ENCODE assay signal across 13 cellular contexts in the genomic region with DNA sequence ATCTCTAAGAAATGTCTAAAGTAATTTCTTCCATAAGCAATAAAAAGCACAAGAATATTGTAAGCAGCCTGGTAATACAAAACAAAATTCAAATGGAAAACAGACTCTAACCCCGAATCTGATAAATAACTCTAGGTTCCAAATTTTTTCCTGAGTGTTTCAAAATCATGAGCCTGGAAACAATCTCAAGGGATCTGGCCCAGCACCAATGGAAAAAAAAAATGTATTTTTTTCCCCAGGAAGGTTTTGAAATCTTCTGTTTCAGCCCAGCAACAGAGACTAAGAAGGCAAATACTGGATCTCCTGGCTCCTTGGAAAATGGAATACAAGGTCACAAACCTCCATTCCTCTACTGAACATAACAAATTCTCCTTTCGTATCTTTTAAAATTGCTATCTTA. TPM values are rescaled to one million over a fixed set of nuclear protein-coding genes. Genes with fewer than 3 reads are reported as not detected.
DNase-seq lines count a peak whose midpoint lies in the region; ATAC-seq, FAIRE-seq and TF ChIP-seq lines count a peak whose summit lies in the region.
"Had no signal": no experiment of that assay in that cellular context is flagged by ENCODE, and none has a peak within 500 bp of the region (broad histone marks: within the 10 kb centered on the region; RNA-seq: fewer than 3 reads in every experiment).

No MANE protein-coding gene starts in this region.

- H4K20me1 ChIP-seq in GM23248 (ENCODE audit: insufficient read depth) (no peaks in the 10 kb centered on the region), GM12878 (ENCODE audit: control insufficient read depth, insufficient read depth) (no peaks in the 10 kb centered on the region)

- RAD21 ChIA-PET in GM12878 (lab: Charles Lee; ENCODE audit: unreplicated experiment): interaction anchor here (1.5 to 9.2 kb wide), 2 partner anchors 11 to 44 kb away, joined by 6 to 170 read pairs; no protein-coding TSS in a partner anchor

- TF ChIP-seq POLR2A in GM12878 (IDR thresholded peaks at IDR 0.05; ENCODE audit: low read depth, low read length): no peak

- H3K27ac ChIP-seq in GM23248 (peak overlapping the region; percentile 97), GM12878 (ENCODE audit: control insufficient read depth, insufficient read depth) (peak overlapping the region; percentile 89), right atrium auricular region (peak overlapping the region; percentile 76 to 88), skin epidermis (peak overlapping the region in 20 of 21 experiments; percentile 39 to 95 (median 78))

- BruUV-seq in GM12878 (replicated peaks; lab: Mats Ljungman, UMichigan): no TSS peak

- peaks cover 77% of the 10 kb centered on the region for H3K4me1 ChIP-seq in GM23248 (ENCODE audit: insufficient read depth)
- peaks cover 70% of the 10 kb centered on the region for H3K4me1 ChIP-seq in GM12878 (ENCODE audit: control insufficient read depth, insufficient read depth, low read length)
- peaks cover 0 to 79% of the 10 kb centered on the region in 2 donors for H3K4me1 ChIP-seq in right atrium auricular region

- peaks cover 66% of the 10 kb centered on the region for H3F3A ChIP-seq in GM23248 (ENCODE audit: insufficient read depth)

- no peaks in the 10 kb centered on the region for H3K9me2 ChIP-seq in GM23248 (ENCODE audit: insufficient read depth)

- no peaks in the 10 kb centered on the region for H3K36me3 ChIP-seq in GM23248 (ENCODE audit: low read depth)
- no peaks in the 10 kb centered on the region for H3K36me3 ChIP-seq in GM12878 (ENCODE audit: control insufficient read depth in 2 of 2, insufficient read depth in 2 of 2, low read length in 1 of 2)
- H3K36me3 ChIP-seq in right atrium auricular region: no peaks in the 10 kb centered on the region
- H3K36me3 ChIP-seq: BE2C had no signal

- H3K4me3 ChIP-seq in GM23248 (peak overlapping the region; percentile 56), GM12878 (0 out of 2 replicates have a peak overlapping the region, but pooled peaks have one; percentile 69), right atrium auricular region (no peak overlapping the region), skin epidermis (no peak overlapping the region)

- peaks cover 87% of the 10 kb centered on the region for H3K79me2 ChIP-seq in GM23248 (ENCODE audit: insufficient read depth)
- H3K79me2 ChIP-seq in GM12878 (ENCODE audit: control insufficient read depth, insufficient read depth, low read length): peaks cover 99% of the 10 kb centered on the region

- no peak overlapping the region for H2AFZ ChIP-seq in GM23248
- H2AFZ ChIP-seq in GM12878 (ENCODE audit: control insufficient read depth, low read depth, low read length): no peak overlapping the region

- DNase-seq in GM23248 (peak; percentile 72), GM12878 (ENCODE audit: low read depth, low spot score) (no peak), right atrium auricular region (ENCODE audit: low spot score) (no peak), NCI-H1417 (lab: John Stamatoyannopoulos, UW) (no peak), activated gamma-delta T cell treated with Interleukin-2 at 50 U/mL for 16 hours (no peak), CD1c-positive myeloid dendritic cell (ENCODE audit: extremely low spot score) (no peak)
- DNase-seq: activated CD4-positive, alpha-beta T cell treated with anti-CD3 and anti-CD28 coated beads for 36 hours; activated naive CD4-positive, alpha-beta T cell; BE2C; NCI-H2081 treated with DMSO at 0.1 percent for 48 hours had no signal

- intact Hi-C loops in GM12878 (cut with micrococcal nuclease; ENCODE audit: unreplicated experiment): no loop called here

- POLR2A ChIA-PET in GM12878 (lab: Charles Lee): interaction anchor here (1.9 to 6.8 kb wide), 2 partner anchors 11 to 13 kb away, joined by 6 to 79 read pairs; no protein-coding TSS in a partner anchor

- no peaks in the 10 kb centered on the region for H3K9me3 ChIP-seq in GM23248 (ENCODE audit: low read depth)
- no peaks in the 10 kb centered on the region for H3K9me3 ChIP-seq in GM12878 (replicated peaks; ENCODE audit: control insufficient read depth, insufficient read depth, low read length)
- H3K9me3 ChIP-seq in right atrium auricular region: no peaks in the 10 kb centered on the region
- H3K9me3 ChIP-seq: BE2C had no signal

- CTCF ChIA-PET in GM12878 (lab: Yijun Ruan, JAX): no interaction called here

- ATAC-seq in GM12878: no peak
- ATAC-seq in activated CD4-positive, CD25-positive, alpha-beta regulatory T cell treated with anti-CD3 and anti-CD28 coated beads, Interleukin-2, amount 50 U/mL, for 24 hours: no peak
- ATAC-seq: activated CD4-positive, alpha-beta T cell treated with anti-CD3 and anti-CD28 coated beads for 36 hours had no signal

- in situ Hi-C loops in GM23248 (cut with MboI): no loop called here
- in situ Hi-C loops in GM12878 (cut with MboI): no loop called here

- H3K9ac ChIP-seq in GM23248 (peak overlapping the region; percentile 81), GM12878 (ENCODE audit: control insufficient read depth, insufficient read depth, low read length) (no peak overlapping the region)

- WGBS in GM23248 (ENCODE audit: low coverage in 1 of 2, low lambda C conversion rate in 2 of 2, missing lambda C conversion rate in 2 of 2), 2 experiments: 12 to 17% methylated on average over 2 of the region's 2 CpGs
- WGBS in GM12878 (ENCODE audit: insufficient coverage, insufficient replicate concordance, low lambda C conversion rate, missing lambda C conversion rate): 97% methylated on average over 2 of the region's 2 CpGs

- TF ChIP-seq RAD21 in GM12878 (IDR thresholded peaks at IDR 0.05; ENCODE audit: insufficient read depth, low read depth, low read length): no peak

- SMC1A ChIA-PET in GM12878 (lab: Charles Lee; ENCODE audit: uncharacterized antibody, unreplicated experiment): interaction anchor here (1.8 to 12.0 kb wide), 3 partner anchors 16 to 39 kb away, joined by 6 to 305 read pairs (median 13); no protein-coding TSS in a partner anchor

- FAIRE-seq in GM12878 (lab: Jason Lieb, UNC): no peak

- TF ChIP-seq CTCF in GM12878 (IDR thresholded peaks at IDR 0.05 in 2 of 3, conservative IDR thresholded peaks at IDR 0.05 in 1 of 3; ENCODE audit: control insufficient read depth in 2 of 3, extremely low read depth in 1 of 3, insufficient read depth in 1 of 3, low read depth in 3 of 3, low read length in 3 of 3) (no peak), right atrium auricular region (IDR thresholded peaks at IDR 0.05) (no peak)

- no peak for TF ChIP-seq EP300 in GM12878 (IDR thresholded peaks at IDR 0.05; ENCODE audit: borderline replicate concordance in 1 of 2, control insufficient read depth in 1 of 2, low read depth in 2 of 2, low read length in 2 of 2)

- H3K4me2 ChIP-seq in GM23248 (ENCODE audit: unreplicated experiment) (peak overlapping the region; percentile 73), GM12878 (ENCODE audit: control insufficient read depth, insufficient read depth) (peak overlapping the region; percentile 93)

- H3K27me3 ChIP-seq in GM23248 (replicated peaks; ENCODE audit: insufficient read depth): no peaks in the 10 kb centered on the region
- no peaks in the 10 kb centered on the region for H3K27me3 ChIP-seq in GM12878 (replicated peaks in 1 of 2; ENCODE audit: control insufficient read depth in 2 of 2, insufficient read depth in 2 of 2, low read length in 1 of 2)
- H3K27me3 ChIP-seq in right atrium auricular region: no peaks in the 10 kb centered on the region
- H3K27me3 ChIP-seq: BE2C had no signal

TF ChIP-seq in GM12878, 131 proteins besides CTCF, POLR2A, EP300 and RAD21 (continues in another document):
- TF ChIP-seq CHD4 (IDR thresholded peaks at IDR 0.05) (no peak), ZNF207 (IDR thresholded peaks at IDR 0.05; ENCODE audit: borderline replicate concordance) (no peak)

RNA-seq across cellular contexts. Expression of a gene that starts 13.0 kb away (rescaled TPM):
- total RNA-seq in GM23248 (2014; rRNA removed; shearing (Covaris generic)): 40.5 and 42.0 TPM in 2 replicates
- 11.1 and 13.5 TPM in 2 replicates for polyA plus RNA-seq in GM23248 (2016; fragmentation: Nextera tagmentation; extraction: Ambion mirVana)
- 172 and 173 TPM in 2 replicates for total RNA-seq in GM12878 (2013; cell fraction: nucleolus; rRNA removed)
- 18.4 and 21.9 TPM in 2 replicates for total RNA-seq in GM12878 (2014; rRNA removed)
- total RNA-seq in GM12878 (2014; rRNA removed; fragmentation: Illumina TruSeq; extraction: Trizol): 17.0 and 20.4 TPM in 2 replicates
- 27.0 and 28.7 TPM in 2 replicates for total RNA-seq in GM12878 (2021)
- polyA plus RNA-seq in GM12878 (2011; ENCODE audit: low read depth): 12.9 TPM
- polyA plus RNA-seq in GM12878 (2011; rRNA removed): 53.4 and 75.9 TPM in 2 replicates
- 38.8 and 40.0 TPM in 2 replicates for polyA plus RNA-seq in GM12878 (2011; cell fraction: cytosol; rRNA removed)
- 110 and 121 TPM in 2 replicates for polyA plus RNA-seq in GM12878 (2011; cell fraction: nucleus; rRNA removed)
- 17.9 and 21.2 TPM in 2 replicates for polyA plus RNA-seq in GM12878 (2012)
- polyA plus RNA-seq in GM12878 (2014; fragmentation: Illumina TruSeq; extraction: Trizol): 22.7 and 26.1 TPM in 2 replicates
- polyA plus RNA-seq in GM12878 (2014; fragmentation: Nextera tagmentation; extraction: Ambion mirVana): 1 to 10 TPM; 1.3 to 1.4 TPM
- polyA plus RNA-seq in GM12878 (2014; rRNA removed): 22.4 and 25.6 TPM in 2 replicates
- 1 to 10 TPM; 2.7 to 8.2 TPM for polyA plus RNA-seq in GM12878 (2016; fragmentation: Nextera tagmentation; extraction: Ambion mirVana)
- 50.3 and 51.8 TPM in 2 replicates for polyA minus RNA-seq in GM12878 (2011; rRNA and poly(A)+ RNA removed)
- polyA minus RNA-seq in GM12878 (2011; cell fraction: cytosol; rRNA and poly(A)+ RNA removed): 14.4 and 14.8 TPM in 2 replicates
- polyA minus RNA-seq in GM12878 (2011; cell fraction: nucleus; rRNA and poly(A)+ RNA removed): 35.9 and 50.8 TPM in 2 replicates
- total RNA-seq in right atrium auricular region: 10 to 100 TPM; 12.5 to 27.7 TPM

RNA-seq across cellular contexts. Expression of a gene that starts 27.8 kb away (rescaled TPM):
- total RNA-seq in GM23248 (2014; rRNA removed; shearing (Covaris generic)): not detected in 2 replicates
- not detected in 2 replicates for polyA plus RNA-seq in GM23248 (2016; fragmentation: Nextera tagmentation; extraction: Ambion mirVana)
- not detected in 2 replicates for total RNA-seq in GM12878 (2013; cell fraction: nucleolus; rRNA removed)
- total RNA-seq in GM12878 (2014; rRNA removed): 0.06 TPM in 1 of 2 replicates, not detected in the other
- not detected in 2 replicates for total RNA-seq in GM12878 (2014; rRNA removed; fragmentation: Illumina TruSeq; extraction: Trizol)
- total RNA-seq in GM12878 (2021): 0.08 TPM in 1 of 2 replicates, not detected in the other
- not detected for polyA plus RNA-seq in GM12878 (2011; ENCODE audit: low read depth)
- not detected in 2 replicates for polyA plus RNA-seq in GM12878 (2011; rRNA removed)
- not detected in 2 replicates for polyA plus RNA-seq in GM12878 (2011; cell fraction: cytosol; rRNA removed)
- not detected in 2 replicates for polyA plus RNA-seq in GM12878 (2011; cell fraction: nucleus; rRNA removed)
- polyA plus RNA-seq in GM12878 (2012): not detected in 2 replicates
- 0.04 TPM in 1 of 2 replicates, not detected in the other for polyA plus RNA-seq in GM12878 (2014; fragmentation: Illumina TruSeq; extraction: Trizol)
- not detected for polyA plus RNA-seq in GM12878 (2014; fragmentation: Nextera tagmentation; extraction: Ambion mirVana)
- not detected in 2 replicates for polyA plus RNA-seq in GM12878 (2014; rRNA removed)
- not detected for polyA plus RNA-seq in GM12878 (2016; fragmentation: Nextera tagmentation; extraction: Ambion mirVana)
- polyA minus RNA-seq in GM12878 (2011; rRNA and poly(A)+ RNA removed): 0.10 and 0.15 TPM in 2 replicates
- polyA minus RNA-seq in GM12878 (2011; cell fraction: cytosol; rRNA and poly(A)+ RNA removed): not detected in 2 replicates
- 0.12 TPM in 1 of 2 replicates, not detected in the other for polyA minus RNA-seq in GM12878 (2011; cell fraction: nucleus; rRNA and poly(A)+ RNA removed)
- not detected for total RNA-seq in right atrium auricular region
- total RNA-seq: activated CD4-positive, alpha-beta T cell treated with anti-CD3 and anti-CD28 coated beads for 36 hours; osteocyte had no signal

Comparison
In these comparisons a context has a peak if more than half of its experiments do, and no peak if none do; other contexts are left out.
1. H3K4me3 ChIP-seq: peak in GM23248 (single experiment) and GM12878 (single experiment); none in right atrium auricular region (0 of 2) and skin epidermis (0 of 7).
2. Peak in every context shown above with its lines, with median percentiles within 50 percentile points of each other: H3K27ac ChIP-seq.